In the genomic region with DNA sequence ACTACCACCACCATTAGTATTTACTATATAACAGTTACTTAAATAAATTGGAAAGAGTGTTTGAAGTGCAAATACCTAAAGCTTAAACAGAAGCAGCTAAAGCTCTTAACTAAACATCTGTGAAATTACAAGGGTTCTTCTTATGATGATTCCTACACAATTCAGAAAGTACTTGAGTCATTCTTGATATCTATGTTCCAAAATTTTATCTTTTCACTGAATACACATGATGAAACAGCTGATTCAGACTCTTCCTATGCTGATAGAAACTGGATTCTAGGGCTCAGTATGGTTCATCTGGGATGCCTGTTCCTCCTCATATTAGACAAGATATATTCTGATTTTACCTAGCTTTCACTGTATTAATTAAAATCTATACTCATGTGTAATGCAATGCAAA, we compare ENCODE assay signal across 22 cellular contexts. TPM values are rescaled to one million over a fixed set of nuclear protein-coding genes. Genes with fewer than 3 reads are reported as not detected.
"Had no signal": no experiment of that assay in that cellular context is flagged by ENCODE, and none has a peak within 500 bp of the region (broad histone marks: within the 10 kb centered on the region; RNA-seq: fewer than 3 reads in every experiment).

No MANE protein-coding gene starts in this region.

- H3K4me3 Mint-ChIP-seq: activated naive CD8-positive, alpha-beta T cell; naive thymus-derived CD4-positive, alpha-beta T cell; neural crest cell; T-helper 2 cell treated with Interferon-gamma antibody and Interleukin-4, amounts not matched to agents 5 μg/mL and 100 μg/mL, for 36 hours had no signal

- H3K27ac ChIP-seq: adrenal gland, heart left ventricle, right lobe of liver, thoracic aorta, upper lobe of left lung, WERI-Rb-1 had no signal

- H3K9ac ChIP-seq: SK-N-SH had no signal

- H3K4me1 ChIP-seq: adrenal gland, heart left ventricle, right lobe of liver, upper lobe of left lung had no signal

- DNase-seq: activated CD4-positive, CD25-positive, alpha-beta regulatory T cell treated with anti-CD3 and anti-CD28 coated beads, Interleukin-2, amount 50 U/mL, for 72 hours; activated T-cell treated with anti-CD3 and anti-CD28 coated beads, Interleukin-2, amount 50 U/mL, for 1 hour; adrenal gland; effector CD4-positive, alpha-beta T cell; heart left ventricle; kidney; naive thymus-derived CD4-positive, alpha-beta T cell; occipital lobe; posterior cingulate gyrus; right lobe of liver; SK-N-SH; small intestine; stimulated activated CD4-positive, alpha-beta T cell treated with anti-CD3 and anti-CD28 coated beads, Interleukin-2, amount 100 ng/mL, for 48 hours; stimulated activated naive CD4-positive, alpha-beta T cell; upper lobe of left lung; WERI-Rb-1 had no signal

- H3K4me2 ChIP-seq: SK-N-SH had no signal

- H3K9me3 Mint-ChIP-seq: naive thymus-derived CD4-positive, alpha-beta T cell; neural crest cell; T-helper 2 cell treated with Interferon-gamma antibody and Interleukin-4, amounts not matched to agents 5 μg/mL and 100 μg/mL, for 36 hours had no signal

- H3K36me3 ChIP-seq: adrenal gland, gastroesophageal sphincter, heart left ventricle, right lobe of liver, thoracic aorta, upper lobe of left lung, WERI-Rb-1 had no signal

- H3K4me1 Mint-ChIP-seq: naive thymus-derived CD4-positive, alpha-beta T cell; neural crest cell had no signal

- H3K27me3 ChIP-seq: adrenal gland, gastroesophageal sphincter, heart left ventricle, right lobe of liver, upper lobe of left lung had no signal

- H3K36me3 Mint-ChIP-seq: activated naive CD8-positive, alpha-beta T cell; naive thymus-derived CD4-positive, alpha-beta T cell had no signal

- H3K9me3 ChIP-seq: adrenal gland, gastroesophageal sphincter, heart left ventricle, right lobe of liver, SK-N-SH, thoracic aorta, upper lobe of left lung had no signal

- H3K4me3 ChIP-seq: adrenal gland, gastroesophageal sphincter, heart left ventricle, lung, right lobe of liver, thoracic aorta, upper lobe of left lung had no signal

- H3K27ac Mint-ChIP-seq: activated naive CD8-positive, alpha-beta T cell; naive thymus-derived CD4-positive, alpha-beta T cell; T-helper 2 cell treated with Interferon-gamma antibody and Interleukin-4, amounts not matched to agents 5 μg/mL and 100 μg/mL, for 36 hours had no signal

RNA-seq across cellular contexts. Expression of a gene that starts 13.6 kb away (rescaled TPM):
- total RNA-seq: neural crest cell had no signal
- polyA plus RNA-seq: naive thymus-derived CD4-positive, alpha-beta T cell; SK-N-SH had no signal
